ENCODE assay signal across 26 cellular contexts in genomic region chr10:49351669-49352068, GRCh38. TPM values are rescaled to one million over a fixed set of nuclear protein-coding genes. Genes with fewer than 3 reads are reported as not detected.
"Had no signal": no experiment of that assay in that cellular context is flagged by ENCODE, and none has a peak within 500 bp of the region (broad histone marks: within the 10 kb centered on the region; RNA-seq: fewer than 3 reads in every experiment).

No MANE protein-coding gene starts in this region.

- ATAC-seq: heart left ventricle; mucosa of descending colon; naive thymus-derived CD8-positive, alpha-beta T cell; sciatic nerve; stimulated activated memory B cell treated with anti-CD40 and anti-IgM and Interleukin-4, amounts not matched to agents 10 μg/mL and 1 μg/mL and 100 μg/mL, for 72 hours; stimulated activated naive CD8-positive, alpha-beta T cell treated with anti-CD3 and anti-CD28 coated beads, Interleukin-15, amount 100 ng/mL, for 72 hours had no signal

- FAIRE-seq: endothelial cell of umbilical vein had no signal

- DNase-seq: effector CD4-positive, alpha-beta T cell; endodermal cell; erythroblast; foreskin melanocyte; heart left ventricle; hippocampal formation; kidney glomerular epithelial cell; mammary epithelial cell; mucosa of descending colon; naive thymus-derived CD8-positive, alpha-beta T cell; posterior cingulate gyrus; spleen; stimulated activated CD4-positive, alpha-beta T cell treated with anti-CD3 and anti-CD28 coated beads, Interleukin-15, amount 100 ng/mL, for 24 hours; stimulated activated CD4-positive, alpha-beta T cell treated with anti-CD3 and anti-CD28 coated beads, Interleukin-1b, Interleukin-23, amount 100 ng/mL, for 48 hours; stimulated activated CD4-positive, alpha-beta T cell treated with anti-CD3 and anti-CD28 coated beads, Interleukin-4, amount 100 ng/mL, for 24 hours; stimulated activated naive CD8-positive, alpha-beta T cell treated with anti-CD3 and anti-CD28 coated beads, Interleukin-15, amount 100 ng/mL, for 72 hours; testis; upper lobe of right lung had no signal

- H3K27ac ChIP-seq: heart left ventricle, neutrophil, spleen, testis, tibial nerve, upper lobe of right lung, vagina had no signal

RNA-seq across cellular contexts. Expression of gene DRGX, which starts 44.2 kb away (rescaled TPM):
- polyA plus RNA-seq: endothelial cell of umbilical vein; heart left ventricle; liver; mammary epithelial cell; naive thymus-derived CD8-positive, alpha-beta T cell; neural cell had no signal

RNA-seq across cellular contexts. Expression of gene C10orf71, which starts 52.7 kb away (rescaled TPM):
- polyA plus RNA-seq: endothelial cell of umbilical vein; mammary epithelial cell; naive thymus-derived CD8-positive, alpha-beta T cell; neural cell; spleen had no signal
